Comparison of ENCODE assay signal across 1 cellular context in genomic region chrX:72276478-72276953, GRCh38.
TF ChIP-seq lines count a peak whose summit lies in the region.

No MANE protein-coding gene starts in this region.

TF ChIP-seq in WTC11, 78 proteins besides CTCF, POLR2A, EP300 and RAD21 (continued from another document):
- no peak for TF ChIP-seq ARID4B (CRISPR knock-in tag; IDR thresholded peaks at IDR 0.05; ENCODE audit: borderline replicate concordance)
- TF ChIP-seq ATF3 (CRISPR knock-in tag; conservative IDR thresholded peaks at IDR 0.05), result no peak
- no peak for TF ChIP-seq PRRX2 (CRISPR knock-in tag; IDR thresholded peaks at IDR 0.05)
- no peak for TF ChIP-seq ESRRA (CRISPR knock-in tag; IDR thresholded peaks at IDR 0.05; ENCODE audit: borderline replicate concordance)
- TF ChIP-seq NR2C2 (CRISPR knock-in tag; IDR thresholded peaks at IDR 0.05), result no peak
- TF ChIP-seq IRF1 (CRISPR knock-in tag; IDR thresholded peaks at IDR 0.05), result no peak
- no peak for TF ChIP-seq RELA (CRISPR knock-in tag; IDR thresholded peaks at IDR 0.05; ENCODE audit: borderline replicate concordance)
- no peak for TF ChIP-seq ATF1 (CRISPR knock-in tag; IDR thresholded peaks at IDR 0.05)
- TF ChIP-seq ATF2 (CRISPR knock-in tag; IDR thresholded peaks at IDR 0.05; ENCODE audit: borderline replicate concordance, low read depth), result no peak
- no peak for TF ChIP-seq ATF6 (CRISPR knock-in tag; IDR thresholded peaks at IDR 0.05)
